8 cellular contexts compared by ENCODE assay signal in the genomic region with DNA sequence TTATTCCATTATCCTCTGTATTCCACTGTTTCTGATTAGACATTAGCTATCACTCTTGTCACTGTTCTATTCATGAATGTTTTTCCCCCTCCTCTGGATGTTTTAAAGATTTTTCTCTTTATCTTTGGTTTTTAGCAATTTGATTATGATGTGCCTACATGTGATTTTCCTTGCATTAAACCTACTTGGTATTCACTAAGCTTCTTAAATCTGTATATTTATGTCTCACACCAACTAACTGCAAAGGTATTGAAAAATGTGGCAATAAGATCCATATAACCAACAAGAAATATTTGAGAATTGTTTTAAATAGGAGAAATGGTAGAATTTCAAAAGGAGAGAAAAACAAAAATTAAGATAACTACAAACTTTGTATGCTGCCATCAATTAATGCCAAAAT.
"Had no signal": no experiment of that assay in that cellular context is flagged by ENCODE, and none has a peak within 500 bp of the region (broad histone marks: within the 10 kb centered on the region; RNA-seq: fewer than 3 reads in every experiment).

No MANE protein-coding gene starts in this region.

- FAIRE-seq: HepG2, HTR-8/SVneo, K562 had no signal

- H3K4me3 ChIP-seq: K562 had no signal

- DNase-seq: IMR-90, KBM-7, KG1 had no signal

- H3K27ac ChIP-seq: HL-60, KMS-11 had no signal

- ATAC-seq: HepG2, K562 had no signal
